ENCODE assay signal across 15 cellular contexts in genomic region chr3:29757054-29757777, GRCh38.
DNase-seq lines count a peak whose midpoint lies in the region; ATAC-seq, FAIRE-seq and TF ChIP-seq lines count a peak whose summit lies in the region.
"Had no signal": no experiment of that assay in that cellular context is flagged by ENCODE, and none has a peak within 500 bp of the region (broad histone marks: within the 10 kb centered on the region; RNA-seq: fewer than 3 reads in every experiment).

No MANE protein-coding gene starts in this region.

- H3K9ac ChIP-seq in astrocyte (ENCODE audit: low read length): peak overlapping the region; percentile 28

- no peaks in the 10 kb centered on the region for H3K9me3 Mint-ChIP-seq in astrocyte (ENCODE audit: unreplicated experiment)
- H3K9me3 Mint-ChIP-seq: activated T-cell treated with anti-CD3 and anti-CD28 coated beads, Interleukin-2, amount 50 U/mL, for 24 hours had no signal

- H3K36me3 Mint-ChIP-seq in astrocyte (ENCODE audit: low read depth, unreplicated experiment): peaks cover 2% of the 10 kb centered on the region

- H3K4me2 ChIP-seq in astrocyte (ENCODE audit: low read length): peak overlapping the region; percentile 68

- no peaks in the 10 kb centered on the region for H3K9me3 ChIP-seq in heart right ventricle
- H3K9me3 ChIP-seq in astrocyte (ENCODE audit: insufficient read depth, low read depth, low read length): no peaks in the 10 kb centered on the region
- no peaks in the 10 kb centered on the region for H3K9me3 ChIP-seq in upper lobe of right lung
- H3K9me3 ChIP-seq: gastroesophageal sphincter had no signal

- H3K27ac ChIP-seq in heart right ventricle (peak overlapping the region in 8 of 10 donors; percentile 18 to 88 (median 80)), astrocyte (ENCODE audit: low read depth, low read length) (peak overlapping the region; percentile 72), upper lobe of right lung (peak overlapping the region; percentile 61)

- peaks cover 53% of the 10 kb centered on the region for H3K4me1 Mint-ChIP-seq in astrocyte (ENCODE audit: low read depth, unreplicated experiment)

- H3K36me3 ChIP-seq in heart right ventricle: no peaks in the 10 kb centered on the region
- no peaks in the 10 kb centered on the region for H3K36me3 ChIP-seq in astrocyte (ENCODE audit: insufficient read depth, low read length)
- no peaks in the 10 kb centered on the region for H3K36me3 ChIP-seq in upper lobe of right lung
- H3K36me3 ChIP-seq: gastroesophageal sphincter had no signal

- no peak overlapping the region for H3K4me3 Mint-ChIP-seq in astrocyte (ENCODE audit: unreplicated experiment)
- H3K4me3 Mint-ChIP-seq: activated T-cell treated with anti-CD3 and anti-CD28 coated beads, Interleukin-2, amount 50 U/mL, for 24 hours had no signal

- H3K27me3 Mint-ChIP-seq in astrocyte (ENCODE audit: low read depth, unreplicated experiment): no peaks in the 10 kb centered on the region

- no peak for FAIRE-seq in astrocyte (lab: Jason Lieb, UNC)

- no peak for TF ChIP-seq CTCF in heart right ventricle (IDR thresholded peaks at IDR 0.05)
- TF ChIP-seq CTCF in astrocyte (IDR thresholded peaks at IDR 0.05; ENCODE audit: insufficient read depth, low read depth, low read length): no peak
- no peak for TF ChIP-seq CTCF in upper lobe of right lung (IDR thresholded peaks at IDR 0.05)

- DNase-seq in heart right ventricle (no peak), left ventricle myocardium superior (no peak), astrocyte (ENCODE audit: low read depth) (peak; percentile 74), left kidney (ENCODE audit: low read depth, low spot score) (peak; percentile 45), upper lobe of right lung (no peak), D341Med (ENCODE audit: low spot score) (no peak)
- DNase-seq: activated T-cell treated with anti-CD3 and anti-CD28 coated beads, Interleukin-2, amount 50 U/mL, for 24 hours; DMS53; NCI-H146; stimulated activated CD4-positive, alpha-beta T cell treated with anti-CD3 and anti-CD28 coated beads, Interleukin-12 subunit alpha, Interleukin-12 subunit beta, amount 100 ng/mL, for 4 hours; stimulated activated CD8-positive, alpha-beta memory T cell treated with anti-CD3 and anti-CD28 coated beads, Interleukin-4, amount 100 ng/mL, for 48 hours had no signal

- no peaks in the 10 kb centered on the region for H3K79me2 ChIP-seq in astrocyte (ENCODE audit: insufficient read depth, low read length)

- H3K27me3 ChIP-seq in heart right ventricle (no peaks in the 10 kb centered on the region), astrocyte (ENCODE audit: insufficient read depth, low read length) (no peaks in the 10 kb centered on the region), upper lobe of right lung (no peaks in the 10 kb centered on the region)
- H3K27me3 ChIP-seq: gastroesophageal sphincter had no signal

- H3K27ac Mint-ChIP-seq in astrocyte (ENCODE audit: unreplicated experiment): peak overlapping the region; percentile 78
- H3K27ac Mint-ChIP-seq: activated T-cell treated with anti-CD3 and anti-CD28 coated beads, Interleukin-2, amount 50 U/mL, for 24 hours had no signal

- H3K4me1 ChIP-seq in heart right ventricle: peaks cover 11 to 59% (median 47%) of the 10 kb centered on the region in 9 donors
- H3K4me1 ChIP-seq in astrocyte (ENCODE audit: insufficient read depth, low read length): peaks cover 35% of the 10 kb centered on the region
- H3K4me1 ChIP-seq in upper lobe of right lung: peaks cover 27% of the 10 kb centered on the region

- intact Hi-C loops in heart right ventricle (cut with DNase I) (loop anchor here in 4 of 10 donors (5.0 to 10.0 kb wide), 5 partner anchors 60 to 332 kb away; no protein-coding TSS in a partner anchor), left ventricle myocardium superior (cut with micrococcal nuclease) (no loop called here), upper lobe of right lung (cut with DNase I) (no loop called here)

- 43 to 44% methylated on average over 1 of the region's 1 CpG for WGBS in heart right ventricle, 2 donors

- H2AFZ ChIP-seq in astrocyte (ENCODE audit: low read depth, low read length): no peak overlapping the region

- ATAC-seq in heart right ventricle (no peak), left ventricle myocardium superior (no peak), upper lobe of right lung (peak; percentile 45), HG03108 (IDR thresholded peaks at IDR 0.05; ENCODE audit: unreplicated experiment) (no peak), GM21526 (IDR thresholded peaks at IDR 0.05; ENCODE audit: low FRiP score, unreplicated experiment) (no peak)
- ATAC-seq: Panc1 had no signal

- H4K20me1 ChIP-seq in astrocyte (ENCODE audit: insufficient read depth, low read length): no peaks in the 10 kb centered on the region

- no peak overlapping the region for H3K4me3 ChIP-seq in heart right ventricle
- no peak overlapping the region for H3K4me3 ChIP-seq in astrocyte (ENCODE audit: insufficient read depth, low read depth, low read length)
- H3K4me3 ChIP-seq in upper lobe of right lung: no peak overlapping the region
- H3K4me3 ChIP-seq: gastroesophageal sphincter had no signal

Comparison
In these comparisons a context has a peak if more than half of its experiments do, and no peak if none do; other contexts are left out.
1. DNase-seq: peak in astrocyte (single experiment) and left kidney (single experiment); none in heart right ventricle (0 of 2), left ventricle myocardium superior (single experiment), upper lobe of right lung (single experiment) and D341Med (single experiment).
2. Peak in every context shown above with its lines, with median percentiles within 50 percentile points of each other: H3K27ac ChIP-seq.